Comparison of ENCODE assay signal across 2 cellular contexts in the genomic region with DNA sequence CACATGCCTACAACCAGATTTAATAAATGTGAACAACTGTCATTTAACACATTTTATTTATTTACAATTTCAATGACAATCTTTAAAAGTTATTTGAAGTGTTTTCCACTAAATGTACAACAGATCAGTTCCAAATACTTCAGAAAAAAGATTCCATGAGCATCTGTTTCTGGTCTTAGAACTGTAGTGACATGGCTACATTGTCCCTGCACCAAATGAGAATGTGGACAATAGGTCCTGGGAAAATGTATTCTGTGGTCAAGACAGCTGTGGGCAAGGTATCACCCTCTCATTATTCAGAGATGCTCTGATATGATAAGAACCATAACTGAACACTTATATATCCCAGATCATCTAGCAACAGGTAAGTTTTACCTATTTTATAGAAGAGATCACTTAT.
TF ChIP-seq lines count a peak whose summit lies in the region.

No MANE protein-coding gene starts in this region.

TF ChIP-seq in A549, 52 proteins besides CTCF, POLR2A, EP300 and RAD21:
- TF ChIP-seq NFE2L2 (conservative IDR thresholded peaks at IDR 0.05; ENCODE audit: low read length) = no peak
- TF ChIP-seq MAFK (IDR thresholded peaks at IDR 0.05; ENCODE audit: partially characterized antibody) = no peak
- no peak for TF ChIP-seq EHMT2 (IDR thresholded peaks at IDR 0.05; ENCODE audit: low read depth)
- TF ChIP-seq, protein P1, sequence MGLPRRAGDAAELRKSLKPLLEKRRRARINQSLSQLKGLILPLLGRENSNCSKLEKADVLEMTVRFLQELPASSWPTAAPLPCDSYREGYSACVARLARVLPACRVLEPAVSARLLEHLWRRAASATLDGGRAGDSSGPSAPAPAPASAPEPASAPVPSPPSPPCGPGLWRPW (IDR thresholded peaks at IDR 0.05) = no peak
- no peak for TF ChIP-seq CHD4 (IDR thresholded peaks at IDR 0.05; ENCODE audit: borderline replicate concordance)
- TF ChIP-seq BHLHE40 (IDR thresholded peaks at IDR 0.05; ENCODE audit: low read depth, low read length) = no peak
- TF ChIP-seq FOSL2 (IDR thresholded peaks at IDR 0.05) = no peak
- no peak for TF ChIP-seq FOSL2 (CRISPR knock-in tag; IDR thresholded peaks at IDR 0.05)
- TF ChIP-seq MAZ (IDR thresholded peaks at IDR 0.05; ENCODE audit: borderline replicate concordance, low read depth, low read length) = no peak
- no peak for TF ChIP-seq ATOH8 (CRISPR knock-in tag; IDR thresholded peaks at IDR 0.05; ENCODE audit: low read depth)
- no peak for TF ChIP-seq HEYL (CRISPR knock-in tag; IDR thresholded peaks at IDR 0.05)
- TF ChIP-seq, protein P2, sequence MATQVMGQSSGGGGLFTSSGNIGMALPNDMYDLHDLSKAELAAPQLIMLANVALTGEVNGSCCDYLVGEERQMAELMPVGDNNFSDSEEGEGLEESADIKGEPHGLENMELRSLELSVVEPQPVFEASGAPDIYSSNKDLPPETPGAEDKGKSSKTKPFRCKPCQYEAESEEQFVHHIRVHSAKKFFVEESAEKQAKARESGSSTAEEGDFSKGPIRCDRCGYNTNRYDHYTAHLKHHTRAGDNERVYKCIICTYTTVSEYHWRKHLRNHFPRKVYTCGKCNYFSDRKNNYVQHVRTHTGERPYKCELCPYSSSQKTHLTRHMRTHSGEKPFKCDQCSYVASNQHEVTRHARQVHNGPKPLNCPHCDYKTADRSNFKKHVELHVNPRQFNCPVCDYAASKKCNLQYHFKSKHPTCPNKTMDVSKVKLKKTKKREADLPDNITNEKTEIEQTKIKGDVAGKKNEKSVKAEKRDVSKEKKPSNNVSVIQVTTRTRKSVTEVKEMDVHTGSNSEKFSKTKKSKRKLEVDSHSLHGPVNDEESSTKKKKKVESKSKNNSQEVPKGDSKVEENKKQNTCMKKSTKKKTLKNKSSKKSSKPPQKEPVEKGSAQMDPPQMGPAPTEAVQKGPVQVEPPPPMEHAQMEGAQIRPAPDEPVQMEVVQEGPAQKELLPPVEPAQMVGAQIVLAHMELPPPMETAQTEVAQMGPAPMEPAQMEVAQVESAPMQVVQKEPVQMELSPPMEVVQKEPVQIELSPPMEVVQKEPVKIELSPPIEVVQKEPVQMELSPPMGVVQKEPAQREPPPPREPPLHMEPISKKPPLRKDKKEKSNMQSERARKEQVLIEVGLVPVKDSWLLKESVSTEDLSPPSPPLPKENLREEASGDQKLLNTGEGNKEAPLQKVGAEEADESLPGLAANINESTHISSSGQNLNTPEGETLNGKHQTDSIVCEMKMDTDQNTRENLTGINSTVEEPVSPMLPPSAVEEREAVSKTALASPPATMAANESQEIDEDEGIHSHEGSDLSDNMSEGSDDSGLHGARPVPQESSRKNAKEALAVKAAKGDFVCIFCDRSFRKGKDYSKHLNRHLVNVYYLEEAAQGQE (IDR thresholded peaks at IDR 0.05) = no peak
- TF ChIP-seq KDM1A (IDR thresholded peaks at IDR 0.05; ENCODE audit: low read depth) = no peak
- no peak for TF ChIP-seq HDAC2 (IDR thresholded peaks at IDR 0.05)

TF ChIP-seq in GM23338, 12 proteins besides CTCF, POLR2A, EP300 and RAD21:
- TF ChIP-seq ZNF114 (CRISPR knock-in tag; IDR thresholded peaks at IDR 0.05) = no peak
